ENCODE assay signal across 1 cellular context in the genomic region with DNA sequence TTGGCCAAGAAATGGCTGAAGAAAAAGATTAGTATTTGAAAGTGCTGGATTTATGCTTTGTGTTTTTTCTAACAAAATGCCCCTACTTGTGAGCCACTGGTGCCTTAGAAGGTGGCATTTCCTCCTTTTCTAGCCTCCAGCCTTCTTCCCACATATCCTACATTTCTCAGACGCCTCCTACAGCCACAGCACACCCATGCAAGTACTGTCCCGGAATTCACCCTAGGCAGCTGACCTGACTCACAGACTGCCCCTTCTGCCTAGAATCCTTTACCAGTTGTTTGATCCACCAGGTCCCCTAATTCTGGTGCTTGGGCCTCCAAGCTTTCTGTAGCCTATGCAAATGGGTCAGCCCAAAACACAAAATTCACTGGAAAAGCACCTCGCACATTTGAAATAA.
TF ChIP-seq lines count a peak whose summit lies in the region.

No MANE protein-coding gene starts in this region.

TF ChIP-seq in WTC11, 78 proteins besides CTCF, POLR2A, EP300 and RAD21 (continued from another document):
- TF ChIP-seq, protein P1, sequence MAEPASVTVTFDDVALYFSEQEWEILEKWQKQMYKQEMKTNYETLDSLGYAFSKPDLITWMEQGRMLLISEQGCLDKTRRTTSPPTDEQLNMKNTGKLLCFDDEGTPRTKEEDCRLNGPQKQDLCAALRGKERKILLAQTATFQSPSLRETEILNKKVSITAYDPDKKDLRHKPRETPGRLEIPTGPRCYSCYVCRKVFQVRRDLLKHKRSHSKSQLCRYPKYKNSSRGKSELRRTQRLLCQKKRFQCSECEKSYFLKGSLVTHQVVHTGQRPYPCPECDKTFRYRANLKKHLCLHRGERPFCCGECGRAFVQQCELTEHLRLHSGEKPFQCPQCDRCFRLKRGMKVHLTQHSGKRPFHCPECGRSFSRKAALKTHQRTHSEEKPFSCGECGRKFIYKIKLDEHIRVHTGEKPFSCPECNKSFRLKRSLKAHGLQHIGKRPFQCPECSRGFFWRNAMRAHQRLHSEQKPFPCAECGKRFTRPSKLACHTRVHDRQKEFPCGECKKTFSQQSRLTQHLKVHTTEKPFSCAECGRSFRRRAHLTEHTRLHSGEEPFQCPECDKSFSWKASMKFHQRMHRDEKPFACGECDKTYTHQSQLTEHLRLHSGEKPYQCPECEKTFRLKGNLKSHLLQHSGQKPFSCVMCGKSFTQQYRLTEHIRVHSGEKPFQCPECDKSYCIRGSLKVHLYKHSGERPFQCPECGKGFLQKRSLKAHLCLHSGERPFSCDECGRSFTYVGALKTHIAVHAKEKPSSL (CRISPR knock-in tag; conservative IDR thresholded peaks at IDR 0.05): no peak
- TF ChIP-seq SP1 (CRISPR knock-in tag; conservative IDR thresholded peaks at IDR 0.05): no peak
- no peak for TF ChIP-seq JAZF1 (CRISPR knock-in tag; IDR thresholded peaks at IDR 0.05)
- no peak for TF ChIP-seq ZNF423 (CRISPR knock-in tag; IDR thresholded peaks at IDR 0.05)
- no peak for TF ChIP-seq FOXK1 (CRISPR knock-in tag; IDR thresholded peaks at IDR 0.05)
- TF ChIP-seq ZNF263 (CRISPR knock-in tag; IDR thresholded peaks at IDR 0.05; ENCODE audit: low read depth): no peak
- TF ChIP-seq, protein P2, sequence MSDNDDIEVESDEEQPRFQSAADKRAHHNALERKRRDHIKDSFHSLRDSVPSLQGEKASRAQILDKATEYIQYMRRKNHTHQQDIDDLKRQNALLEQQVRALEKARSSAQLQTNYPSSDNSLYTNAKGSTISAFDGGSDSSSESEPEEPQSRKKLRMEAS (CRISPR knock-in tag; IDR thresholded peaks at IDR 0.05): no peak
- TF ChIP-seq TP53 (CRISPR knock-in tag; IDR thresholded peaks at IDR 0.05): no peak
- TF ChIP-seq CBFB (CRISPR knock-in tag; IDR thresholded peaks at IDR 0.05; ENCODE audit: low read depth): no peak
- TF ChIP-seq, protein P3, sequence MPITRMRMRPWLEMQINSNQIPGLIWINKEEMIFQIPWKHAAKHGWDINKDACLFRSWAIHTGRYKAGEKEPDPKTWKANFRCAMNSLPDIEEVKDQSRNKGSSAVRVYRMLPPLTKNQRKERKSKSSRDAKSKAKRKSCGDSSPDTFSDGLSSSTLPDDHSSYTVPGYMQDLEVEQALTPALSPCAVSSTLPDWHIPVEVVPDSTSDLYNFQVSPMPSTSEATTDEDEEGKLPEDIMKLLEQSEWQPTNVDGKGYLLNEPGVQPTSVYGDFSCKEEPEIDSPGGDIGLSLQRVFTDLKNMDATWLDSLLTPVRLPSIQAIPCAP (CRISPR knock-in tag; IDR thresholded peaks at IDR 0.05): no peak
TF ChIP-seq in WTC11: peak in this region for 0.
